14 cellular contexts compared by ENCODE assay signal in genomic region chr10:26372513-26373354, GRCh38.
A peak's percentile ranks its signal among the peaks of the same experiment; 100 is the strongest.
DNase-seq lines count a peak whose midpoint lies in the region; ATAC-seq and TF ChIP-seq lines count a peak whose summit lies in the region.
"Had no signal": no experiment of that assay in that cellular context is flagged by ENCODE, and none has a peak within 500 bp of the region (broad histone marks: within the 10 kb centered on the region; RNA-seq: fewer than 3 reads in every experiment).

No MANE protein-coding gene starts in this region.

- no peaks in the 10 kb centered on the region for H3K36me3 ChIP-seq in PC-3 (ENCODE audit: low read depth, low read length)
- H3K36me3 ChIP-seq: sigmoid colon had no signal

- H3K27ac ChIP-seq in PC-3 (ENCODE audit: low read length), result no peak overlapping the region
- H3K27ac ChIP-seq: sigmoid colon had no signal

- H3K4me2 ChIP-seq in PC-3 (ENCODE audit: low read length), result no peak overlapping the region
- H3K4me2 ChIP-seq: SK-N-SH had no signal

- no peak for TF ChIP-seq CTCF in PC-3 (conservative IDR thresholded peaks at IDR 0.05; ENCODE audit: low read depth, low read length)

- H3K4me1 Mint-ChIP-seq in activated naive CD4-positive, alpha-beta T cell treated with anti-CD3 and anti-CD28 coated beads for 36 hours (ENCODE audit: low read depth), result no peaks in the 10 kb centered on the region
- H3K4me1 Mint-ChIP-seq: mesothelial cell of epicardium had no signal

- no peak overlapping the region for H3K4me3 Mint-ChIP-seq in activated naive CD4-positive, alpha-beta T cell treated with anti-CD3 and anti-CD28 coated beads for 36 hours
- H3K4me3 Mint-ChIP-seq: activated CD8-positive, alpha-beta T cell treated with anti-CD3 and anti-CD28 coated beads, Interleukin-2, amount 10 ng/mL, durations not matched to agents 7 days and 5 days; mesothelial cell of epicardium had no signal

- H3K9me2 ChIP-seq in PC-3 (replicated peaks; ENCODE audit: low read length), result no peaks in the 10 kb centered on the region
- H3K9me2 ChIP-seq: SK-N-SH had no signal

- no peak overlapping the region for H3K27ac Mint-ChIP-seq in activated naive CD4-positive, alpha-beta T cell treated with anti-CD3 and anti-CD28 coated beads for 36 hours
- H3K27ac Mint-ChIP-seq: activated CD8-positive, alpha-beta T cell treated with anti-CD3 and anti-CD28 coated beads, Interleukin-2, amount 10 ng/mL, durations not matched to agents 7 days and 5 days; mesothelial cell of epicardium had no signal

- H3K27me3 ChIP-seq in PC-3 (ENCODE audit: low read length), result no peaks in the 10 kb centered on the region
- H3K27me3 ChIP-seq: sigmoid colon had no signal

- POLR2A ChIA-PET in PC-3 (lab: Charles Lee; ENCODE audit: unreplicated experiment), result no interaction called here

- H3K9ac ChIP-seq in PC-3 (ENCODE audit: low read length), result no peak overlapping the region
- H3K9ac ChIP-seq: SK-N-SH had no signal

- intact Hi-C loops in PC-3 (cut with micrococcal nuclease), result no loop called here
- intact Hi-C loops in activated naive CD4-positive, alpha-beta T cell treated with anti-CD3 and anti-CD28 coated beads for 36 hours (cut with micrococcal nuclease), result no loop called here

- peaks cover 7% of the 10 kb centered on the region for H3K9me3 Mint-ChIP-seq in activated naive CD4-positive, alpha-beta T cell treated with anti-CD3 and anti-CD28 coated beads for 36 hours

- no peaks in the 10 kb centered on the region for H4K20me1 ChIP-seq in PC-3 (ENCODE audit: low read length)

- H3K36me3 Mint-ChIP-seq in activated naive CD4-positive, alpha-beta T cell treated with anti-CD3 and anti-CD28 coated beads for 36 hours (ENCODE audit: low read depth), result no peaks in the 10 kb centered on the region
- H3K36me3 Mint-ChIP-seq: mesothelial cell of epicardium had no signal

- CTCF ChIA-PET in PC-3 (lab: Charles Lee), result no interaction called here
- CTCF ChIA-PET in activated naive CD4-positive, alpha-beta T cell treated with anti-CD3 and anti-CD28 coated beads for 36 hours (lab: Charles Lee), result no interaction called here

- no peaks in the 10 kb centered on the region for H3K4me1 ChIP-seq in PC-3 (ENCODE audit: insufficient read depth, low read length)
- H3K4me1 ChIP-seq: sigmoid colon had no signal

- H3F3A ChIP-seq in PC-3 (ENCODE audit: low read length, unreplicated experiment), result no peaks in the 10 kb centered on the region

- H3K9me3 ChIP-seq in PC-3 (ENCODE audit: low read length), result no peaks in the 10 kb centered on the region
- H3K9me3 ChIP-seq: SK-N-SH had no signal

- H3K79me2 ChIP-seq in PC-3 (ENCODE audit: low read length), result no peaks in the 10 kb centered on the region

- H3K4me3 ChIP-seq in PC-3 (ENCODE audit: low read length), result no peak overlapping the region
- H3K4me3 ChIP-seq: K562, sigmoid colon had no signal

- H3K27me3 Mint-ChIP-seq in activated naive CD4-positive, alpha-beta T cell treated with anti-CD3 and anti-CD28 coated beads for 36 hours (ENCODE audit: low read depth), result no peaks in the 10 kb centered on the region

- no peak overlapping the region for H2AFZ ChIP-seq in PC-3 (ENCODE audit: low read length)

- DNase-seq in medulla oblongata (ENCODE audit: extremely low spot score) (peak; percentile 42), PC-3 (no peak), NCI-H82 treated with DMSO at 0.1 percent for 48 hours (lab: John Stamatoyannopoulos, UW; ENCODE audit: unreplicated experiment) (no peak)
- no peak for DNase-seq in activated naive CD4-positive, alpha-beta T cell treated with anti-CD3 and anti-CD28 coated beads for 36 hours
- no peak for DNase-seq in activated CD4-positive, alpha-beta T cell treated with anti-CD3 and anti-CD28 coated beads for 4 hours
- DNase-seq: activated CD8-positive, alpha-beta T cell treated with anti-CD3 and anti-CD28 coated beads, Interleukin-2, amount 10 ng/mL, durations not matched to agents 7 days and 5 days; amygdala; sigmoid colon; SK-N-SH had no signal

- no TSS peak for BruUV-seq in PC-3 (replicated peaks; lab: Mats Ljungman, UMichigan)

- ATAC-seq in GM19023 (IDR thresholded peaks at IDR 0.05; ENCODE audit: unreplicated experiment), result peak; percentile 63
- peak; percentile 56 for ATAC-seq in GM21786 (IDR thresholded peaks at IDR 0.05; ENCODE audit: unreplicated experiment)
- ATAC-seq in HG03280 (IDR thresholded peaks at IDR 0.05; ENCODE audit: unreplicated experiment), result peak; percentile 66
- ATAC-seq in PC-3, result no peak
- ATAC-seq: activated CD8-positive, alpha-beta T cell treated with anti-CD3 and anti-CD28 coated beads, Interleukin-2, amount 10 ng/mL, durations not matched to agents 7 days and 5 days; K562 had no signal
